ENCODE assay signal across 8 cellular contexts in the genomic region with DNA sequence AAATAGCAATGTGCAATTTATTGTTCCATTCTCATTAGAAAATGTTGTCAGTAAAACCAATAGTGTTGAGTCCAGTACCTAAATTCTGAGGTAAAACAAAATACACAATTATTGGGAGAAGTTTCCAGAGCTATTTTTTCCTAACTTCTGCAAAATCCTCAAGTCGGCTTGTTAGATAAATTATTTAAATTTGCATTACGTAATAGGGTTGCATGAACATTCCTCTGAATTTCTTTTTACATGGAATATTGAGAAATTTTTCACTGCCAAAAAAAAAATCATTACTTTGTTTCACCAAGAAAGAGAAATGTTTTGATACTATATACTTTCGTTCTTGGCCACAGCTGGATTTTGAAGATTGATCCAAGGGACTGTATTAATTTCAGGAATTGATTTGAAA. TPM values are rescaled to one million over a fixed set of nuclear protein-coding genes. Genes with fewer than 3 reads are reported as not detected.
A peak's percentile ranks its signal among the peaks of the same experiment; 100 is the strongest.
DNase-seq lines count a peak whose midpoint lies in the region; ATAC-seq, FAIRE-seq and TF ChIP-seq lines count a peak whose summit lies in the region.

No MANE protein-coding gene starts in this region.

- TF ChIP-seq RAD21 in A549 (conservative IDR thresholded peaks at IDR 0.05 in 1 of 2, IDR thresholded peaks at IDR 0.05 in 1 of 2) = no peak

- 69% methylated on average over 3 of the region's 3 CpGs for WGBS in A549 (ENCODE audit: missing lambda C conversion rate)

- H3K9ac ChIP-seq in mucosa of rectum (ENCODE audit: low read depth in 1 of 2, low read length in 2 of 2) = peak overlapping the region in 1 of 2 donors; percentile 82

- peaks cover 0 to 6% (median 3%) of the 10 kb centered on the region in 5 experiments for H3K9me3 Mint-ChIP-seq in brain

- H3K27me3 ChIP-seq in HL-60 (ENCODE audit: insufficient read depth, poor library complexity, severe bottlenecking) (no peaks in the 10 kb centered on the region), mucosa of rectum (ENCODE audit: control insufficient read depth in 2 of 2, insufficient read depth in 2 of 2, low read length in 2 of 2) (no peaks in the 10 kb centered on the region)

- TF ChIP-seq CTCF in A549 (IDR thresholded peaks at IDR 0.05) = no peak
- no peak for TF ChIP-seq CTCF in HL-60 (IDR thresholded peaks at IDR 0.05; ENCODE audit: insufficient read depth, low read length)
- TF ChIP-seq CTCF in brain (conservative IDR thresholded peaks at IDR 0.05) = no peak

- H3K27me3 Mint-ChIP-seq in brain = peaks cover 11% of the 10 kb centered on the region

- CTCF ChIA-PET in A549 (lab: Yijun Ruan, JAX) = interaction anchor here (0.6 to 9.0 kb wide), 5 partner anchors 9 to 223 kb away, joined by 4 to 70 read pairs (median 6); no protein-coding TSS in a partner anchor

- peak overlapping the region; percentile 77 for H3K4me2 ChIP-seq in A549

- H3K4me1 Mint-ChIP-seq in brain = peaks cover 52% of the 10 kb centered on the region

- POLR2A ChIA-PET in A549 (lab: Yijun Ruan, JAX) = interaction anchor here (1.5 to 2.6 kb wide), 5 partner anchors 9 to 234 kb away, joined by 5 to 29 read pairs (median 13); a partner anchor contains a TSS

- FAIRE-seq in A549 (lab: Jason Lieb, UNC) = peak; percentile 90

- H3K9me3 ChIP-seq in A549 (no peaks in the 10 kb centered on the region), mucosa of rectum (ENCODE audit: control insufficient read depth in 2 of 2, low read length in 2 of 2) (no peaks in the 10 kb centered on the region)

- H3K27ac ChIP-seq in A549 = peak overlapping the region; percentile 89
- H3K27ac ChIP-seq in HL-60 (replicated peaks) = no peak overlapping the region
- H3K27ac ChIP-seq in mucosa of rectum (ENCODE audit: low read depth in 2 of 2, low read length in 2 of 2) = no peak overlapping the region

- no peak for TF ChIP-seq POLR2A in A549 (IDR thresholded peaks at IDR 0.05; ENCODE audit: low read length)

- H3K4me3 ChIP-seq in A549 (peak overlapping the region; percentile 72), HL-60 (replicated peaks; ENCODE audit: insufficient read depth, low read length) (0 out of 2 replicates have a peak overlapping the region, but pooled peaks have one; percentile 82), mucosa of rectum (ENCODE audit: low read length in 2 of 2) (peak overlapping the region; percentile 89 to 96)

- ATAC-seq in A549 = no peak
- ATAC-seq in HG03095 (IDR thresholded peaks at IDR 0.05; ENCODE audit: unreplicated experiment) = no peak

- H3K36me3 ChIP-seq in mucosa of rectum (ENCODE audit: control insufficient read depth in 2 of 2, insufficient read depth in 2 of 2, low read length in 2 of 2) = peaks cover 9 to 13% of the 10 kb centered on the region in 2 donors

- H3K36me3 Mint-ChIP-seq in brain = peaks cover 31% of the 10 kb centered on the region

- peak overlapping the region in 3 of 5 experiments; percentile 94 to 98 (median 95) for H3K27ac Mint-ChIP-seq in brain

- no peak for TF ChIP-seq EP300 in A549 (IDR thresholded peaks at IDR 0.05)

- H3K4me1 ChIP-seq in A549 = peaks cover 53% of the 10 kb centered on the region
- peaks cover 3 to 27% of the 10 kb centered on the region in 2 donors for H3K4me1 ChIP-seq in mucosa of rectum (ENCODE audit: control insufficient read depth in 2 of 2, insufficient read depth in 2 of 2, low read length in 2 of 2)

- no peak for DNase-seq in A549 (ENCODE audit: low read depth in 1 of 2, low spot score in 1 of 2)
- no peak for DNase-seq in HL-60 (ENCODE audit: low read depth in 1 of 2, low spot score in 1 of 2)
- no peak for DNase-seq in COR-L47 (lab: John Stamatoyannopoulos, UW)
- DNase-seq in middle frontal gyrus (ENCODE audit: extremely low spot score, low spot score) = no peak
- DNase-seq in effector CD8-positive, alpha-beta T cell (lab: John Stamatoyannopoulos, UW) = no peak

- H3K4me3 Mint-ChIP-seq in brain = peak overlapping the region; percentile 92 to 100 (median 96)

TF ChIP-seq in A549, 52 proteins besides CTCF, POLR2A, EP300 and RAD21:
- TF ChIP-seq CHD2 (IDR thresholded peaks at IDR 0.05; ENCODE audit: low read length, partially characterized antibody) (no peak), CEBPB (IDR thresholded peaks at IDR 0.05) (peak; percentile 22 to 69; a peak in 2 of 4 replicates), FOSL2 (IDR thresholded peaks at IDR 0.05) (no peak), FOSL2 (CRISPR knock-in tag; IDR thresholded peaks at IDR 0.05) (0 out of 2 replicates have a peak, but pooled peaks have one; percentile 3), SMC3 (IDR thresholded peaks at IDR 0.05) (no peak), MAZ (IDR thresholded peaks at IDR 0.05; ENCODE audit: borderline replicate concordance, low read depth, low read length) (no peak)
- TF ChIP-seq, protein P1, sequence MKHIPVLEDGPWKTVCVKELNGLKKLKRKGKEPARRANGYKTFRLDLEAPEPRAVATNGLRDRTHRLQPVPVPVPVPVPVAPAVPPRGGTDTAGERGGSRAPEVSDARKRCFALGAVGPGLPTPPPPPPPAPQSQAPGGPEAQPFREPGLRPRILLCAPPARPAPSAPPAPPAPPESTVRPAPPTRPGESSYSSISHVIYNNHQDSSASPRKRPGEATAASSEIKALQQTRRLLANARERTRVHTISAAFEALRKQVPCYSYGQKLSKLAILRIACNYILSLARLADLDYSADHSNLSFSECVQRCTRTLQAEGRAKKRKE (CRISPR knock-in tag; IDR thresholded peaks at IDR 0.05; ENCODE audit: low read depth) = no peak

RNA-seq across cellular contexts. Expression of a gene that starts 1.5 kb away (rescaled TPM):
- polyA plus RNA-seq in A549 (2011; rRNA removed) = 49.8 and 50.1 TPM in 2 replicates
- 11.6 and 12.2 TPM in 2 replicates for polyA plus RNA-seq in A549 (2012; cell fraction: cytosol; rRNA removed)
- 8.4 and 11.3 TPM in 2 replicates for polyA plus RNA-seq in A549 (2012; cell fraction: nucleus; rRNA removed)
- 14.0 to 14.9 TPM (median 14.6 TPM) in 3 replicates for polyA plus RNA-seq in A549 (2017; fragmentation: RNase III; extraction: RNeasy Plus Mini Kit Qiagen cat#74134 plus additional on column Dnase treatment)
- polyA minus RNA-seq in A549 (2011; rRNA and poly(A)+ RNA removed) = 40.2 and 42.9 TPM in 2 replicates
- 16.7 TPM for polyA plus RNA-seq in brain (ENCODE audit: insufficient read depth, low read depth, low replicate concordance)

RNA-seq across cellular contexts. Expression of a gene that starts 58.7 kb away (rescaled TPM):
- polyA plus RNA-seq in A549 (2011; rRNA removed) (28.9 and 29.6 TPM in 2 replicates), A549 (2017; fragmentation: RNase III; extraction: RNeasy Plus Mini Kit Qiagen cat#74134 plus additional on column Dnase treatment) (14.9 to 16.6 TPM (median 15.7 TPM) in 3 replicates), brain (ENCODE audit: insufficient read depth, low read depth, low replicate concordance) (25.4 TPM)
- 22.4 and 26.1 TPM in 2 replicates for polyA plus RNA-seq in A549 (2012; cell fraction: cytosol; rRNA removed)
- 63.6 and 79.2 TPM in 2 replicates for polyA plus RNA-seq in A549 (2012; cell fraction: nucleus; rRNA removed)
- 39.7 and 51.2 TPM in 2 replicates for polyA minus RNA-seq in A549 (2011; rRNA and poly(A)+ RNA removed)

Comparison
In these comparisons a context has a peak if more than half of its experiments do, and no peak if none do; other contexts are left out.
1. H3K27ac ChIP-seq: peak in A549 (2 of 2); none in HL-60 (single experiment) and mucosa of rectum (0 of 2).
2. Peak in every context shown above with its lines, with median percentiles within 50 percentile points of each other: H3K4me3 ChIP-seq.